In genomic region chr15:92910451-92910850, GRCh38 we compare ENCODE assay signal across 11 cellular contexts. TPM values are rescaled to one million over a fixed set of nuclear protein-coding genes. Genes with fewer than 3 reads are reported as not detected.
DNase-seq lines count a peak whose midpoint lies in the region; ATAC-seq and TF ChIP-seq lines count a peak whose summit lies in the region.
"Had no signal": no experiment of that assay in that cellular context is flagged by ENCODE, and none has a peak within 500 bp of the region (broad histone marks: within the 10 kb centered on the region; RNA-seq: fewer than 3 reads in every experiment).

No MANE protein-coding gene starts in this region.

- intact Hi-C loops in CD4-positive, alpha-beta T cell (cut with DNase I, micrococcal nuclease) = no loop called here
- intact Hi-C loops in esophagus muscularis mucosa (cut with DNase I) = no loop called here
- intact Hi-C loops in prostate gland (cut with DNase I) = no loop called here

- DNase-seq in CD4-positive, alpha-beta T cell = no peak
- DNase-seq in RWPE1 (ENCODE audit: low spot score) (no peak), esophagus muscularis mucosa (ENCODE audit: extremely low spot score) (no peak), prostate gland (ENCODE audit: low spot score) (peak; percentile 1), CD1c-positive myeloid dendritic cell (ENCODE audit: extremely low spot score) (no peak), NOMO-1 treated with DMSO at 0.1 percent for 48 hours (lab: John Stamatoyannopoulos, UW; ENCODE audit: unreplicated experiment) (no peak), NCI-H2227 (lab: John Stamatoyannopoulos, UW; ENCODE audit: unreplicated experiment) (no peak), NCI-H1092 treated with DMSO at 0.1 percent for 48 hours (lab: John Stamatoyannopoulos, UW) (no peak)
- DNase-seq: head of caudate nucleus, NCI-H526 treated with DMSO at 0.1 percent for 48 hours, occipital lobe had no signal

- H3K36me3 Mint-ChIP-seq in CD4-positive, alpha-beta T cell (ENCODE audit: low read depth) = peaks cover 79% of the 10 kb centered on the region

- TF ChIP-seq POLR2A in esophagus muscularis mucosa (IDR thresholded peaks at IDR 0.05; ENCODE audit: low read depth) (no peak), prostate gland (IDR thresholded peaks at IDR 0.05) (no peak)

- H3K27ac Mint-ChIP-seq in CD4-positive, alpha-beta T cell = peak overlapping the region; percentile 99

- H3K36me3 ChIP-seq in esophagus muscularis mucosa = no peaks in the 10 kb centered on the region
- H3K36me3 ChIP-seq in prostate gland = no peaks in the 10 kb centered on the region

- H3K4me1 ChIP-seq in esophagus muscularis mucosa (peaks cover 90 to 100% (median 100%) of the 10 kb centered on the region in 4 donors), prostate gland (replicated peaks) (peaks cover 14% of the 10 kb centered on the region)

- peak overlapping the region; percentile 51 for H3K27ac ChIP-seq in CD4-positive, alpha-beta T cell (ENCODE audit: low read depth, low read length)
- peak overlapping the region; percentile 47 for H3K27ac ChIP-seq in RWPE1
- H3K27ac ChIP-seq in esophagus muscularis mucosa (replicated peaks in 1 of 4) = peak overlapping the region; percentile 89 to 98 (median 94)
- H3K27ac ChIP-seq in prostate gland = peak overlapping the region; percentile 9 to 98

- H3K4me3 ChIP-seq in esophagus muscularis mucosa (no peak overlapping the region), prostate gland (no peak overlapping the region)

- ATAC-seq in CD4-positive, alpha-beta T cell (ENCODE audit: poor library complexity) = no peak

- H3K27me3 Mint-ChIP-seq in CD4-positive, alpha-beta T cell = no peaks in the 10 kb centered on the region

- no peaks in the 10 kb centered on the region for H3K9me3 Mint-ChIP-seq in CD4-positive, alpha-beta T cell

- CTCF ChIA-PET in CD4-positive, alpha-beta T cell (lab: Charles Lee) = interaction anchor here (0.9 kb wide), 1 partner anchor 8 kb away, joined by 3 read pairs; no protein-coding TSS in a partner anchor
- CTCF ChIA-PET in RWPE1 (lab: Yijun Ruan, JAX) = no interaction called here

- H3K4me1 Mint-ChIP-seq in CD4-positive, alpha-beta T cell (ENCODE audit: low read depth) = peaks cover 92% of the 10 kb centered on the region

- no peaks in the 10 kb centered on the region for H3K9me3 ChIP-seq in CD4-positive, alpha-beta T cell (ENCODE audit: control insufficient read depth, low read length)
- no peaks in the 10 kb centered on the region for H3K9me3 ChIP-seq in esophagus muscularis mucosa
- H3K9me3 ChIP-seq in prostate gland = no peaks in the 10 kb centered on the region

- 82% methylated on average over 12 of the region's 13 CpGs for WGBS in esophagus muscularis mucosa
- WGBS in prostate gland = 85% methylated on average over 13 of the region's 13 CpGs

- TF ChIP-seq EP300 in esophagus muscularis mucosa (IDR thresholded peaks at IDR 0.05) = no peak

- peak overlapping the region; percentile 80 for H3K4me3 Mint-ChIP-seq in CD4-positive, alpha-beta T cell

- no peak for TF ChIP-seq CTCF in CD4-positive, alpha-beta T cell (IDR thresholded peaks at IDR 0.05)
- TF ChIP-seq CTCF in RWPE1 (conservative IDR thresholded peaks at IDR 0.05; ENCODE audit: low read depth) = no peak
- TF ChIP-seq CTCF in esophagus muscularis mucosa (IDR thresholded peaks at IDR 0.05) = no peak
- no peak for TF ChIP-seq CTCF in prostate gland (IDR thresholded peaks at IDR 0.05)

- POLR2A ChIA-PET in CD4-positive, alpha-beta T cell (lab: Charles Lee) = interaction anchor here (3.2 to 11.6 kb wide), 4 partner anchors 8 to 102 kb away, joined by 27 to 1007 read pairs (median 400); partner anchors contain the start of gene CHD2
- POLR2A ChIA-PET in RWPE1 (lab: Yijun Ruan, JAX; ENCODE audit: low non-redundant PET) = no interaction called here

- H3K27me3 ChIP-seq in CD4-positive, alpha-beta T cell (ENCODE audit: control insufficient read depth, insufficient read depth, low read length) = no peaks in the 10 kb centered on the region
- H3K27me3 ChIP-seq in esophagus muscularis mucosa (no peaks in the 10 kb centered on the region), prostate gland (replicated peaks; ENCODE audit: insufficient read depth) (no peaks in the 10 kb centered on the region)

RNA-seq across cellular contexts. Expression of gene CHD2, which starts 10.3 kb away (rescaled TPM):
- 100 to 1,000 TPM; 615 to 660 TPM for total RNA-seq in CD4-positive, alpha-beta T cell
- total RNA-seq in esophagus muscularis mucosa = 10 to 100 TPM; 54.3 to 86.0 (median 62.8) TPM
- total RNA-seq in prostate gland = 100 to 1,000 TPM in 1 of 2 donors, 10 to 100 TPM in 1; 76.3 to 137 TPM

Comparison
In these comparisons a context has a peak if more than half of its experiments do, and no peak if none do; other contexts are left out.
1. RNA of gene CHD2, which starts 10.3 kb away (total RNA-seq): 615 to 660 TPM in CD4-positive, alpha-beta T cell; 76.3 to 137 TPM in prostate gland and 54.3 to 86.0 TPM in esophagus muscularis mucosa; every median in the first group is over 4 times any median in the second.
2. Peak in every context shown above with its lines, with median percentiles within 50 percentile points of each other: H3K27ac ChIP-seq.